In the genomic region with DNA sequence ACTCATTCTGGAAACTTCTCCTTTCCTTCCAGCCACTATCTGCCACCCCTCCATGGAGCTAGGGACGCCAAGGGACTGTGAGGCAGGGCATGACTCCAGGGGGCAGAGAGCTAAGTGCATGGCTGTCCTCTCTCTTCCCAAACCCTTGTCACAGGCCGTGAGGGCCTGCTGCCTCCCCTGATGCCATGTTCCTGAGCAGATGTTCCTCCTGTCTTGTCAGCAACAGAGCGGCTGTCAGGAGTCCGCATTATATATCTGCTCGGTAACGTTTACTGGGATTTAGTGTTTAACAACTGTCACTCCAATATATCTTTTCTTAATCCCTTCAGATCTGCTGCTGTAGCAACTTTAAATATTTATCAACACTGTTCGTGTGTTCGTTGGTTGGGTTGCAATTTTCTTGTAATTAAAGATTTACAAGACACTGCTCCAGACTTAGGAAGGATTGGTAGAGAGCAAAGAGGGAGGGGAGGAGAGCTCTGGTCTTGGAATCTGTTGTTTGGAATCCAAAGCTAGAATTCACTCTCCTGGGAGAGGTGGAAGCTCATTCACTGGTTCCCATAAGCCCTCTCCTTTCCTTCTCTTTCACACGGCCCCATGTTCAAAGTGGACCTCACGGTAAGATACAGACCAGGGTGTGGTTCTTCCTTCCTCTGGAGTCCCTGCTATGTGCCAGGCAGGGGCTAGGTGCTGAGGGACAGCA, we compare ENCODE assay signal across 29 cellular contexts.
DNase-seq lines count a peak whose midpoint lies in the region; TF ChIP-seq lines count a peak whose summit lies in the region.
"Had no signal": no experiment of that assay in that cellular context is flagged by ENCODE, and none has a peak within 500 bp of the region (broad histone marks: within the 10 kb centered on the region; RNA-seq: fewer than 3 reads in every experiment).

No MANE protein-coding gene starts in this region.

- H3K27me3 ChIP-seq in neural cell (ENCODE audit: insufficient read depth, low read depth, low read length) (no peaks in the 10 kb centered on the region), endodermal cell (ENCODE audit: control insufficient read depth, insufficient read depth, low read length, poor library complexity, severe bottlenecking) (no peaks in the 10 kb centered on the region), BE2C (no peaks in the 10 kb centered on the region)
- H3K27me3 ChIP-seq: colonic mucosa, foreskin keratinocyte, right lobe of liver, suprapubic skin had no signal

- H3K36me3 Mint-ChIP-seq in endodermal cell (ENCODE audit: low read depth) = no peaks in the 10 kb centered on the region
- H3K36me3 Mint-ChIP-seq: activated CD4-positive, alpha-beta memory T cell treated with anti-CD3 and anti-CD28 coated beads for 36 hours had no signal

- H3K9ac ChIP-seq in neural cell (ENCODE audit: low read length) (no peak overlapping the region), endodermal cell (ENCODE audit: extremely low read depth, low read length, poor library complexity, severe bottlenecking) (no peak overlapping the region)
- H3K9ac ChIP-seq: parathyroid adenoma had no signal

- H3K27ac Mint-ChIP-seq in endodermal cell = no peak overlapping the region
- H3K27ac Mint-ChIP-seq: activated CD4-positive, alpha-beta memory T cell treated with anti-CD3 and anti-CD28 coated beads for 36 hours; CD8-positive, alpha-beta T cell; H9; immature natural killer cell; stimulated activated naive B cell treated with anti-CD40 and anti-IgM and Interleukin-4, amounts not matched to agents 10 μg/mL and 1 μg/mL and 100 μg/mL, for 72 hours; T-helper 1 cell treated with Interleukin-12 subunit alpha and Interleukin-12 subunit beta and Interleukin-4 antibody, amounts not matched to agents 30 μg/mL and 1 μg/mL, for 36 hours had no signal

- no peak for TF ChIP-seq RAD21 in neural cell (conservative IDR thresholded peaks at IDR 0.05)

- H3K27me3 Mint-ChIP-seq in endodermal cell (ENCODE audit: insufficient read depth) = no peaks in the 10 kb centered on the region
- H3K27me3 Mint-ChIP-seq: activated CD4-positive, alpha-beta memory T cell treated with anti-CD3 and anti-CD28 coated beads for 36 hours; naive B cell; stimulated activated naive B cell treated with anti-CD40 and anti-IgM and Interleukin-4, amounts not matched to agents 10 μg/mL and 1 μg/mL and 100 μg/mL, for 72 hours had no signal

- H3K4me1 Mint-ChIP-seq in endodermal cell = no peaks in the 10 kb centered on the region

- H3K4me1 ChIP-seq in endodermal cell (ENCODE audit: control insufficient read depth, insufficient read depth, low read length) (no peaks in the 10 kb centered on the region), BE2C (peaks cover 5% of the 10 kb centered on the region; the same call in 1 of the 2 replicates)
- H3K4me1 ChIP-seq: colonic mucosa, parathyroid adenoma, right lobe of liver, suprapubic skin had no signal

- H3K36me3 ChIP-seq in neural cell (ENCODE audit: insufficient read depth, low read length) = no peaks in the 10 kb centered on the region
- H3K36me3 ChIP-seq in endodermal cell (ENCODE audit: control insufficient read depth, insufficient read depth, low read length) = no peaks in the 10 kb centered on the region
- no peaks in the 10 kb centered on the region for H3K36me3 ChIP-seq in BE2C
- H3K36me3 ChIP-seq: colonic mucosa, right lobe of liver, suprapubic skin had no signal

- no peaks in the 10 kb centered on the region for H3K9me2 ChIP-seq in neural cell (ENCODE audit: insufficient read depth, low read length)

- H3F3A ChIP-seq in neural cell (ENCODE audit: insufficient read depth, low read length, poor library complexity, severe bottlenecking) = no peaks in the 10 kb centered on the region

- peak; percentile 51 for DNase-seq in NCI-H2171 treated with DMSO at 0.1 percent for 48 hours (lab: John Stamatoyannopoulos, UW)
- no peak for DNase-seq in NCI-H2171 (lab: John Stamatoyannopoulos, UW)
- peak; percentile 10 for DNase-seq in amniotic epithelial cell (ENCODE audit: low read depth)
- no peak for DNase-seq in endodermal cell
- DNase-seq in DMS153 (lab: John Stamatoyannopoulos, UW) = no peak
- no peak for DNase-seq in BE2C
- no peak for DNase-seq in mucosa of gallbladder (ENCODE audit: low spot score)
- DNase-seq: activated CD4-positive, alpha-beta memory T cell treated with anti-CD3 and anti-CD28 coated beads for 36 hours; activated CD8-positive, alpha-beta memory T cell treated with anti-CD3 and anti-CD28 coated beads, Interleukin-2, amount 50 U/mL, for 4 hours; activated naive CD4-positive, alpha-beta T cell treated with anti-CD3 and anti-CD28 coated beads, Interleukin-2, amount 50 U/mL, for 16 hours; amygdala; CD8-positive, alpha-beta T cell; colonic mucosa; effector CD8-positive, alpha-beta T cell; erythroblast; H9; hippocampal formation; immature natural killer cell; naive B cell; NCI-H187 treated with DMSO at 0.1 percent for 48 hours; NCI-H2227 treated with DMSO at 0.1 percent for 48 hours; NCI-H748 treated with DMSO at 0.1 percent for 48 hours; right lobe of liver; stimulated activated naive B cell treated with anti-CD40 and anti-IgM and Interleukin-4, amounts not matched to agents 10 μg/mL and 1 μg/mL and 100 μg/mL, for 72 hours had no signal

- TF ChIP-seq EP300 in neural cell (conservative IDR thresholded peaks at IDR 0.05; ENCODE audit: poor library complexity, severe bottlenecking) = peak; percentile 32

- H3K27ac ChIP-seq in neural cell (ENCODE audit: low read length) = no peak overlapping the region
- H3K27ac ChIP-seq in endodermal cell (ENCODE audit: low read depth, low read length) = no peak overlapping the region
- H3K27ac ChIP-seq: colonic mucosa, foreskin keratinocyte, parathyroid adenoma, right lobe of liver, suprapubic skin had no signal

- 80 to 84% methylated on average over 7 to 10 of the region's 10 CpGs for WGBS in endodermal cell (ENCODE audit: insufficient coverage in 1 of 2, insufficient read length in 1 of 2), 2 experiments

- H4K20me1 ChIP-seq in neural cell (ENCODE audit: insufficient read depth) = no peaks in the 10 kb centered on the region

- no peaks in the 10 kb centered on the region for H3K79me2 ChIP-seq in neural cell (replicated peaks; ENCODE audit: insufficient read depth, low read length)
- H3K79me2 ChIP-seq: parathyroid adenoma had no signal

- no peak overlapping the region for H2AFZ ChIP-seq in neural cell (ENCODE audit: low read depth, low read length)
- H2AFZ ChIP-seq: parathyroid adenoma had no signal

- no peak for TF ChIP-seq CTCF in neural cell (IDR thresholded peaks at IDR 0.05; ENCODE audit: poor library complexity, severe bottlenecking)
- TF ChIP-seq CTCF in endodermal cell (conservative IDR thresholded peaks at IDR 0.05) = no peak
- no peak for TF ChIP-seq CTCF in BE2C (IDR thresholded peaks at IDR 0.05; ENCODE audit: low read depth, low read length)

- no peak overlapping the region for H3K4me3 Mint-ChIP-seq in endodermal cell
- H3K4me3 Mint-ChIP-seq: activated CD4-positive, alpha-beta memory T cell treated with anti-CD3 and anti-CD28 coated beads for 36 hours; CD8-positive, alpha-beta T cell; H9; immature natural killer cell; naive B cell; stimulated activated naive B cell treated with anti-CD40 and anti-IgM and Interleukin-4, amounts not matched to agents 10 μg/mL and 1 μg/mL and 100 μg/mL, for 72 hours; T-helper 1 cell treated with Interleukin-12 subunit alpha and Interleukin-12 subunit beta and Interleukin-4 antibody, amounts not matched to agents 30 μg/mL and 1 μg/mL, for 36 hours had no signal

- H3K4me2 ChIP-seq in neural cell (ENCODE audit: low read length) = no peak overlapping the region

- H3K9me3 ChIP-seq in neural cell (ENCODE audit: low read length) (no peaks in the 10 kb centered on the region), endodermal cell (ENCODE audit: control insufficient read depth, low read length) (no peaks in the 10 kb centered on the region), BE2C (no peaks in the 10 kb centered on the region)
- H3K9me3 ChIP-seq: colonic mucosa, right lobe of liver, suprapubic skin had no signal

- H3K4me3 ChIP-seq in neural cell (ENCODE audit: low read length) (no peak overlapping the region), endodermal cell (ENCODE audit: low read length) (no peak overlapping the region), BE2C (ENCODE audit: low read depth, low read length) (no peak overlapping the region)
- H3K4me3 ChIP-seq: colonic mucosa, right lobe of liver, suprapubic skin had no signal

- H3K9me3 Mint-ChIP-seq in endodermal cell = no peaks in the 10 kb centered on the region
- H3K9me3 Mint-ChIP-seq: activated CD4-positive, alpha-beta memory T cell treated with anti-CD3 and anti-CD28 coated beads for 36 hours; CD8-positive, alpha-beta T cell; H9; immature natural killer cell; naive B cell; stimulated activated naive B cell treated with anti-CD40 and anti-IgM and Interleukin-4, amounts not matched to agents 10 μg/mL and 1 μg/mL and 100 μg/mL, for 72 hours; T-helper 1 cell treated with Interleukin-12 subunit alpha and Interleukin-12 subunit beta and Interleukin-4 antibody, amounts not matched to agents 30 μg/mL and 1 μg/mL, for 36 hours had no signal

TF ChIP-seq in neural cell, 6 proteins besides CTCF, POLR2A, EP300 and RAD21 (continues in another document):
- TF ChIP-seq, protein P1, sequence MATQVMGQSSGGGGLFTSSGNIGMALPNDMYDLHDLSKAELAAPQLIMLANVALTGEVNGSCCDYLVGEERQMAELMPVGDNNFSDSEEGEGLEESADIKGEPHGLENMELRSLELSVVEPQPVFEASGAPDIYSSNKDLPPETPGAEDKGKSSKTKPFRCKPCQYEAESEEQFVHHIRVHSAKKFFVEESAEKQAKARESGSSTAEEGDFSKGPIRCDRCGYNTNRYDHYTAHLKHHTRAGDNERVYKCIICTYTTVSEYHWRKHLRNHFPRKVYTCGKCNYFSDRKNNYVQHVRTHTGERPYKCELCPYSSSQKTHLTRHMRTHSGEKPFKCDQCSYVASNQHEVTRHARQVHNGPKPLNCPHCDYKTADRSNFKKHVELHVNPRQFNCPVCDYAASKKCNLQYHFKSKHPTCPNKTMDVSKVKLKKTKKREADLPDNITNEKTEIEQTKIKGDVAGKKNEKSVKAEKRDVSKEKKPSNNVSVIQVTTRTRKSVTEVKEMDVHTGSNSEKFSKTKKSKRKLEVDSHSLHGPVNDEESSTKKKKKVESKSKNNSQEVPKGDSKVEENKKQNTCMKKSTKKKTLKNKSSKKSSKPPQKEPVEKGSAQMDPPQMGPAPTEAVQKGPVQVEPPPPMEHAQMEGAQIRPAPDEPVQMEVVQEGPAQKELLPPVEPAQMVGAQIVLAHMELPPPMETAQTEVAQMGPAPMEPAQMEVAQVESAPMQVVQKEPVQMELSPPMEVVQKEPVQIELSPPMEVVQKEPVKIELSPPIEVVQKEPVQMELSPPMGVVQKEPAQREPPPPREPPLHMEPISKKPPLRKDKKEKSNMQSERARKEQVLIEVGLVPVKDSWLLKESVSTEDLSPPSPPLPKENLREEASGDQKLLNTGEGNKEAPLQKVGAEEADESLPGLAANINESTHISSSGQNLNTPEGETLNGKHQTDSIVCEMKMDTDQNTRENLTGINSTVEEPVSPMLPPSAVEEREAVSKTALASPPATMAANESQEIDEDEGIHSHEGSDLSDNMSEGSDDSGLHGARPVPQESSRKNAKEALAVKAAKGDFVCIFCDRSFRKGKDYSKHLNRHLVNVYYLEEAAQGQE (IDR thresholded peaks at IDR 0.05; ENCODE audit: borderline replicate concordance) = no peak
- TF ChIP-seq MXI1 (conservative IDR thresholded peaks at IDR 0.05; ENCODE audit: poor library complexity, severe bottlenecking) (no peak), POLR2AphosphoS5 (IDR thresholded peaks at IDR 0.05) (no peak)

Comparison
In these comparisons a context has a peak if more than half of its experiments do, and no peak if none do; other contexts are left out.
1. DNase-seq: peak in NCI-H2171 treated with DMSO at 0.1 percent for 48 hours (single experiment) and amniotic epithelial cell (single experiment); none in NCI-H2171 (single experiment), endodermal cell (single experiment), DMS153 (single experiment), BE2C (single experiment) and mucosa of gallbladder (single experiment).